16 cellular contexts compared by ENCODE assay signal in genomic region chr18:3135536-3135935, GRCh38.
"Had no signal": no experiment of that assay in that cellular context is flagged by ENCODE, and none has a peak within 500 bp of the region (broad histone marks: within the 10 kb centered on the region; RNA-seq: fewer than 3 reads in every experiment).

No MANE protein-coding gene starts in this region.

- H3K27me3 Mint-ChIP-seq: activated B cell treated with CpG ODN at 0.5 μM for 24 hours; activated naive CD8-positive, alpha-beta T cell; naive thymus-derived CD4-positive, alpha-beta T cell; stimulated activated naive CD8-positive, alpha-beta T cell treated with anti-CD3 and anti-CD28 coated beads, Interleukin-15, Interleukin-2, amounts not matched to agents 100 ng/mL and 50 ng/mL, for 24 hours had no signal

- H3K9me3 Mint-ChIP-seq: activated B cell treated with CpG ODN at 0.5 μM for 24 hours; activated CD4-positive, alpha-beta T cell treated with anti-CD3 and anti-CD28 coated beads, Interleukin-2, amount 10 ng/mL, durations not matched to agents 7 days and 5 days; naive thymus-derived CD4-positive, alpha-beta T cell; stimulated activated naive CD8-positive, alpha-beta T cell treated with anti-CD3 and anti-CD28 coated beads, Interleukin-15, Interleukin-2, amounts not matched to agents 100 ng/mL and 50 ng/mL, for 24 hours had no signal

- H3K4me1 Mint-ChIP-seq: activated B cell treated with CpG ODN at 0.5 μM for 24 hours; activated CD4-positive, alpha-beta T cell treated with anti-CD3 and anti-CD28 coated beads, Interleukin-2, amount 10 ng/mL, durations not matched to agents 7 days and 5 days; naive thymus-derived CD4-positive, alpha-beta T cell had no signal

- H3K4me3 Mint-ChIP-seq: activated B cell treated with CpG ODN at 0.5 μM for 24 hours; activated CD4-positive, alpha-beta T cell treated with anti-CD3 and anti-CD28 coated beads, Interleukin-2, amount 10 ng/mL, durations not matched to agents 7 days and 5 days; activated naive CD8-positive, alpha-beta T cell; naive thymus-derived CD4-positive, alpha-beta T cell; stimulated activated naive CD8-positive, alpha-beta T cell treated with anti-CD3 and anti-CD28 coated beads, Interleukin-15, Interleukin-2, amounts not matched to agents 100 ng/mL and 50 ng/mL, for 24 hours had no signal

- H3K9me3 ChIP-seq: body of pancreas, esophagus squamous epithelium, mucosa of descending colon, psoas muscle, sigmoid colon, spleen had no signal

- H3K4me1 ChIP-seq: esophagus squamous epithelium, spleen had no signal

- H3K27me3 ChIP-seq: body of pancreas, esophagus squamous epithelium, sigmoid colon, spleen had no signal

- H3K27ac ChIP-seq: body of pancreas, esophagus squamous epithelium, psoas muscle, sigmoid colon, spleen had no signal

- DNase-seq: activated B cell treated with CpG ODN at 0.5 μM for 24 hours; activated CD4-positive, alpha-beta T cell treated with anti-CD3 and anti-CD28 coated beads, Interleukin-2, amount 10 ng/mL, durations not matched to agents 7 days and 5 days; activated CD8-positive, alpha-beta memory T cell treated with anti-CD3 and anti-CD28 coated beads, Interleukin-2, amount 50 U/mL, for 48 hours; activated gamma-delta T cell treated with Interleukin-2 at 50 U/mL for 16 hours; body of pancreas; esophagus squamous epithelium; glutamatergic neuron; left colon; mucosa of descending colon; naive thymus-derived CD4-positive, alpha-beta T cell; psoas muscle; sigmoid colon; spleen; T-helper 2 cell had no signal

- ATAC-seq: body of pancreas; left colon; mucosa of descending colon; naive thymus-derived CD4-positive, alpha-beta T cell; psoas muscle had no signal

- H3K4me3 ChIP-seq: body of pancreas, esophagus squamous epithelium, mucosa of descending colon, psoas muscle, sigmoid colon, spleen had no signal

- H3K36me3 ChIP-seq: esophagus squamous epithelium had no signal

- H3K27ac Mint-ChIP-seq: activated B cell treated with CpG ODN at 0.5 μM for 24 hours; activated CD4-positive, alpha-beta T cell treated with anti-CD3 and anti-CD28 coated beads, Interleukin-2, amount 10 ng/mL, durations not matched to agents 7 days and 5 days; activated naive CD8-positive, alpha-beta T cell; stimulated activated naive CD8-positive, alpha-beta T cell treated with anti-CD3 and anti-CD28 coated beads, Interleukin-15, Interleukin-2, amounts not matched to agents 100 ng/mL and 50 ng/mL, for 24 hours had no signal
